Comparison of ENCODE assay signal across 11 cellular contexts in genomic region chr3:68172039-68172438, GRCh38.
"Had no signal": no experiment of that assay in that cellular context is flagged by ENCODE, and none has a peak within 500 bp of the region (broad histone marks: within the 10 kb centered on the region; RNA-seq: fewer than 3 reads in every experiment).

No MANE protein-coding gene starts in this region.

- H3K9me3 ChIP-seq: HAP-1 had no signal

- FAIRE-seq: H1, H54 had no signal

- H3K4me1 ChIP-seq: HAP-1 had no signal

- H3K4me3 ChIP-seq: GM23248, GM23338, HAP-1 had no signal

- ATAC-seq: GM23338, HCT116 had no signal

- H3K9ac ChIP-seq: GM23248 had no signal

- DNase-seq: GM23248, GOT3, H7, H9, HCEC 1CT, HFFc6 had no signal

- H3K4me3 Mint-ChIP-seq: GM23338, H9, HFFc6 had no signal

- H3K4me1 Mint-ChIP-seq: GM23338 had no signal

- H3K36me3 ChIP-seq: HAP-1 had no signal

- H3K4me2 ChIP-seq: GM23338 had no signal

- H3K27ac ChIP-seq: GM23248 had no signal

- H3K27ac Mint-ChIP-seq: GM23338, H9, HFFc6 had no signal

- H2AFZ ChIP-seq: GM23248, GM23338 had no signal
